35 cellular contexts compared by ENCODE assay signal in the genomic region with DNA sequence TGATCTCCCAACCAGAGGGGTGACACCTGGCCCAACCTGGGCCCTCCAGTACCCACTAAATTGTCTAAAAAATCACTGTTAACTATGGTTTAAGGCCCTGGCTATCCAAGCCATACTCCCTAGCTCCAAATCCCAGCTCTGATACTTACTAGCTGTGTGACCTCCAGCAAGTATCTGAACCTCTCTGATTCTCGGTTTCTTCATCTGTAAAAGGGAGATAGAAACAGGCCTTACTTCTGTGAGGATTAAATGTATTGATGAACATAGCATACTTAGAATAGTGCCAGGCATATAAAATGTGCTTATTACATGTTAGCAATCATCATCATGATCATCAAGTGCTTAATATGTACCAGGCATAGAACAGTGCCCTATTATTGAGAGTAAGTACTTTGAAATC. TPM values are rescaled to one million over a fixed set of nuclear protein-coding genes. Genes with fewer than 3 reads are reported as not detected.
"Had no signal": no experiment of that assay in that cellular context is flagged by ENCODE, and none has a peak within 500 bp of the region (broad histone marks: within the 10 kb centered on the region; RNA-seq: fewer than 3 reads in every experiment).

No MANE protein-coding gene starts in this region.

- H3K4me3 ChIP-seq: adrenal gland, ascending aorta, breast epithelium, cardiac muscle cell, coronary artery, dorsolateral prefrontal cortex, esophagus muscularis mucosa, gastrocnemius medialis, heart left ventricle had no signal

- H3K9me3 Mint-ChIP-seq: activated CD4-positive, alpha-beta memory T cell treated with anti-CD3 and anti-CD28 coated beads for 36 hours; activated CD4-positive, alpha-beta T cell treated with anti-CD3 and anti-CD28 coated beads, Interleukin-2, amount 10 ng/mL, durations not matched to agents 24 days and 14 days; activated naive CD4-positive, alpha-beta T cell treated with anti-CD3 and anti-CD28 coated beads, Interleukin-2, amount 10 ng/mL, durations not matched to agents 7 days and 5 days; activated naive CD8-positive, alpha-beta T cell treated with anti-CD3 and anti-CD28 coated beads for 36 hours; activated naive CD8-positive, alpha-beta T cell treated with anti-CD3 and anti-CD28 coated beads, Interleukin-2, amount 50 U/mL, for 24 hours; brain; dendritic cell treated with granulocyte-macrophage colony-stimulating factor and Interleukin-4, amounts not matched to agents 40 ng/mL and 50 ng/mL, for 4 days; effector memory CD8-positive, alpha-beta T cell had no signal

- H3K27ac Mint-ChIP-seq: activated CD4-positive, alpha-beta memory T cell treated with anti-CD3 and anti-CD28 coated beads for 36 hours; activated CD4-positive, alpha-beta T cell treated with anti-CD3 and anti-CD28 coated beads for 36 hours; activated CD4-positive, alpha-beta T cell treated with anti-CD3 and anti-CD28 coated beads, Interleukin-2, amount 10 ng/mL, durations not matched to agents 24 days and 14 days; activated CD8-positive, alpha-beta memory T cell treated with anti-CD3 and anti-CD28 coated beads, Interleukin-2, amount 10 ng/mL, durations not matched to agents 7 days and 5 days; activated CD8-positive, alpha-beta T cell treated with anti-CD3 and anti-CD28 coated beads, Interleukin-2, amount 10 ng/mL, durations not matched to agents 7 days and 5 days; activated naive CD4-positive, alpha-beta T cell treated with anti-CD3 and anti-CD28 coated beads, Interleukin-2, amount 10 ng/mL, durations not matched to agents 7 days and 5 days; activated naive CD8-positive, alpha-beta T cell treated with anti-CD3 and anti-CD28 coated beads for 36 hours; activated naive CD8-positive, alpha-beta T cell treated with anti-CD3 and anti-CD28 coated beads, Interleukin-2, amount 50 U/mL, for 24 hours; dendritic cell treated with granulocyte-macrophage colony-stimulating factor and Interleukin-4, amounts not matched to agents 40 ng/mL and 50 ng/mL, for 4 days had no signal

- H3K36me3 ChIP-seq: adrenal gland, breast epithelium, gastrocnemius medialis had no signal

- DNase-seq: activated CD4-positive, alpha-beta memory T cell treated with anti-CD3 and anti-CD28 coated beads for 36 hours; activated CD4-positive, alpha-beta T cell treated with anti-CD3 and anti-CD28 coated beads for 36 hours; activated CD4-positive, alpha-beta T cell treated with anti-CD3 and anti-CD28 coated beads, Interleukin-2, amount 10 ng/mL, durations not matched to agents 24 days and 14 days; activated CD4-positive, CD25-positive, alpha-beta regulatory T cell; activated CD4-positive, CD25-positive, alpha-beta regulatory T cell treated with anti-CD3 and anti-CD28 coated beads, Interleukin-2, amount 50 U/mL, for 72 hours; activated CD8-positive, alpha-beta memory T cell treated with anti-CD3 and anti-CD28 coated beads, Interleukin-2, amount 10 ng/mL, durations not matched to agents 7 days and 5 days; activated CD8-positive, alpha-beta memory T cell treated with anti-CD3 and anti-CD28 coated beads, Interleukin-2, amount 50 U/mL, for 4 hours; activated CD8-positive, alpha-beta T cell treated with anti-CD3 and anti-CD28 coated beads, Interleukin-2, amount 10 ng/mL, durations not matched to agents 7 days and 5 days; activated gamma-delta T cell; activated naive CD4-positive, alpha-beta T cell; activated naive CD4-positive, alpha-beta T cell treated with anti-CD3 and anti-CD28 coated beads, Interleukin-2, amount 10 ng/mL, durations not matched to agents 7 days and 5 days; activated naive CD8-positive, alpha-beta T cell treated with anti-CD3 and anti-CD28 coated beads for 36 hours; activated naive CD8-positive, alpha-beta T cell treated with anti-CD3 and anti-CD28 coated beads, Interleukin-2, amount 50 U/mL, for 24 hours; activated T-cell treated with anti-CD3 and anti-CD28 coated beads, Interleukin-2, amount 50 U/mL, for 1 hour; activated T-cell treated with anti-CD3 and anti-CD28 coated beads, Interleukin-2, amount 50 U/mL, for 48 hours; adrenal gland; central memory CD4-positive, alpha-beta T cell; cerebellar nuclear complex; dorsolateral prefrontal cortex; effector memory CD8-positive, alpha-beta T cell; erythroblast; foreskin keratinocyte; gastrocnemius medialis; glutamatergic neuron; heart left ventricle; T-helper 2 cell had no signal

- ATAC-seq: activated CD4-positive, alpha-beta T cell treated with anti-CD3 and anti-CD28 coated beads for 36 hours; activated CD8-positive, alpha-beta memory T cell treated with anti-CD3 and anti-CD28 coated beads, Interleukin-2, amount 10 ng/mL, durations not matched to agents 7 days and 5 days; activated CD8-positive, alpha-beta T cell treated with anti-CD3 and anti-CD28 coated beads, Interleukin-2, amount 10 ng/mL, durations not matched to agents 7 days and 5 days; activated naive CD8-positive, alpha-beta T cell treated with anti-CD3 and anti-CD28 coated beads, Interleukin-2, amount 50 U/mL, for 24 hours; effector memory CD8-positive, alpha-beta T cell; foreskin keratinocyte; gastrocnemius medialis; heart left ventricle had no signal

- H3K27me3 ChIP-seq: adrenal gland, ascending aorta, breast epithelium, cardiac muscle cell, dorsolateral prefrontal cortex had no signal

- H3K27ac ChIP-seq: adrenal gland, ascending aorta, breast epithelium, cardiac muscle cell, coronary artery, dorsolateral prefrontal cortex, esophagus muscularis mucosa, foreskin keratinocyte, gastrocnemius medialis, heart left ventricle had no signal

- H3K4me1 ChIP-seq: adrenal gland, breast epithelium, foreskin keratinocyte, gastrocnemius medialis had no signal

- H3K4me3 Mint-ChIP-seq: activated CD4-positive, alpha-beta memory T cell treated with anti-CD3 and anti-CD28 coated beads for 36 hours; activated CD4-positive, alpha-beta T cell treated with anti-CD3 and anti-CD28 coated beads for 36 hours; activated CD4-positive, alpha-beta T cell treated with anti-CD3 and anti-CD28 coated beads, Interleukin-2, amount 10 ng/mL, durations not matched to agents 24 days and 14 days; activated CD8-positive, alpha-beta memory T cell treated with anti-CD3 and anti-CD28 coated beads, Interleukin-2, amount 10 ng/mL, durations not matched to agents 7 days and 5 days; activated CD8-positive, alpha-beta T cell treated with anti-CD3 and anti-CD28 coated beads, Interleukin-2, amount 10 ng/mL, durations not matched to agents 7 days and 5 days; activated naive CD4-positive, alpha-beta T cell treated with anti-CD3 and anti-CD28 coated beads, Interleukin-2, amount 10 ng/mL, durations not matched to agents 7 days and 5 days; activated naive CD8-positive, alpha-beta T cell treated with anti-CD3 and anti-CD28 coated beads for 36 hours; activated naive CD8-positive, alpha-beta T cell treated with anti-CD3 and anti-CD28 coated beads, Interleukin-2, amount 50 U/mL, for 24 hours; brain; dendritic cell treated with granulocyte-macrophage colony-stimulating factor and Interleukin-4, amounts not matched to agents 40 ng/mL and 50 ng/mL, for 4 days; effector memory CD8-positive, alpha-beta T cell had no signal

- H3K9me3 ChIP-seq: adrenal gland, ascending aorta, breast epithelium, esophagus muscularis mucosa, gastrocnemius medialis, heart left ventricle had no signal

- H3K27me3 Mint-ChIP-seq: activated CD4-positive, alpha-beta memory T cell treated with anti-CD3 and anti-CD28 coated beads for 36 hours; activated CD4-positive, alpha-beta T cell treated with anti-CD3 and anti-CD28 coated beads for 36 hours; activated CD8-positive, alpha-beta memory T cell treated with anti-CD3 and anti-CD28 coated beads, Interleukin-2, amount 10 ng/mL, durations not matched to agents 7 days and 5 days; activated naive CD8-positive, alpha-beta T cell treated with anti-CD3 and anti-CD28 coated beads for 36 hours; activated naive CD8-positive, alpha-beta T cell treated with anti-CD3 and anti-CD28 coated beads, Interleukin-2, amount 50 U/mL, for 24 hours; effector memory CD8-positive, alpha-beta T cell had no signal

RNA-seq across cellular contexts. Expression of gene LRFN1, which starts 4.7 kb away (rescaled TPM):
- total RNA-seq: ascending aorta had no signal

RNA-seq across cellular contexts. Expression of gene IFNL1, which starts 19.7 kb away (rescaled TPM):
- total RNA-seq: activated CD4-positive, alpha-beta T cell treated with anti-CD3 and anti-CD28 coated beads, Interleukin-2, amount 10 ng/mL, durations not matched to agents 24 days and 14 days; activated CD8-positive, alpha-beta memory T cell treated with anti-CD3 and anti-CD28 coated beads for 36 hours; activated naive CD8-positive, alpha-beta T cell treated with anti-CD3 and anti-CD28 coated beads for 36 hours; adrenal gland; ascending aorta; breast epithelium; cardiac muscle cell; dorsolateral prefrontal cortex; esophagus muscularis mucosa; foreskin keratinocyte; gastrocnemius medialis; heart left ventricle; T-helper 1 cell treated with Interleukin-12 subunit alpha and Interleukin-12 subunit beta and Interleukin-4 antibody, amounts not matched to agents 30 ng/mL and 1 ng/mL, for 36 hours had no signal
- polyA plus RNA-seq: adrenal gland, cardiac muscle cell, foreskin keratinocyte, heart left ventricle had no signal

RNA-seq across cellular contexts. Expression of gene GMFG, which starts 19.9 kb away (rescaled TPM):
- total RNA-seq: cardiac muscle cell, foreskin keratinocyte had no signal

RNA-seq across cellular contexts. Expression of gene IFNL2, which starts 47.7 kb away (rescaled TPM):
- total RNA-seq: activated CD4-positive, alpha-beta memory T cell treated with anti-CD3 and anti-CD28 coated beads for 36 hours; activated CD4-positive, alpha-beta T cell treated with anti-CD3 and anti-CD28 coated beads for 36 hours; activated CD4-positive, alpha-beta T cell treated with anti-CD3 and anti-CD28 coated beads, Interleukin-2, amount 10 ng/mL, durations not matched to agents 24 days and 14 days; activated CD8-positive, alpha-beta memory T cell treated with anti-CD3 and anti-CD28 coated beads for 36 hours; activated CD8-positive, alpha-beta memory T cell treated with anti-CD3 and anti-CD28 coated beads, Interleukin-2, amount 10 ng/mL, durations not matched to agents 7 days and 5 days; activated CD8-positive, alpha-beta T cell treated with anti-CD3 and anti-CD28 coated beads, Interleukin-2, amount 10 ng/mL, durations not matched to agents 7 days and 5 days; activated naive CD8-positive, alpha-beta T cell treated with anti-CD3 and anti-CD28 coated beads for 36 hours; adrenal gland; ascending aorta; breast epithelium; cardiac muscle cell; dorsolateral prefrontal cortex; esophagus muscularis mucosa; foreskin keratinocyte; gastrocnemius medialis; heart left ventricle; T-helper 1 cell treated with Interleukin-12 subunit alpha and Interleukin-12 subunit beta and Interleukin-4 antibody, amounts not matched to agents 30 ng/mL and 1 ng/mL, for 36 hours had no signal
- polyA plus RNA-seq: adrenal gland, cardiac muscle cell, foreskin keratinocyte, heart left ventricle had no signal
